ENCODE assay signal across 28 cellular contexts in genomic region chr11:132084433-132084832, GRCh38.
"Had no signal": no experiment of that assay in that cellular context is flagged by ENCODE, and none has a peak within 500 bp of the region (broad histone marks: within the 10 kb centered on the region; RNA-seq: fewer than 3 reads in every experiment).

No MANE protein-coding gene starts in this region.

- H3K27me3 ChIP-seq: stomach, suprapubic skin, testis, thyroid gland, tibial artery, tibial nerve, transverse colon, upper lobe of left lung, upper lobe of right lung, uterus, vagina had no signal

- H3K36me3 ChIP-seq: stomach, suprapubic skin, thoracic aorta, thyroid gland, tibial artery, tibial nerve, transverse colon, upper lobe of left lung, upper lobe of right lung, uterus, vagina had no signal

- DNase-seq: stimulated activated CD4-positive, alpha-beta T cell treated with anti-CD3 and anti-CD28 coated beads, Interleukin-2, amount 100 ng/mL, for 48 hours; stimulated activated CD4-positive, alpha-beta T cell treated with anti-CD3 and anti-CD28 coated beads, Interleukin-4, amount 100 ng/mL, for 1 hour; stimulated activated CD4-positive, alpha-beta T cell treated with anti-CD3 and anti-CD28 coated beads, Interleukin-4, amount 100 ng/mL, for 24 hours; stimulated activated CD4-positive, alpha-beta T cell treated with anti-CD3 and anti-CD28 coated beads, Interleukin-4, amount 100 ng/mL, for 4 hours; stimulated activated CD8-positive, alpha-beta memory T cell treated with anti-CD3 and anti-CD28 coated beads, Interleukin-4, amount 100 ng/mL, for 48 hours; stimulated activated naive B cell treated with anti-CD40 and anti-IgM and Interleukin-4, amounts not matched to agents 10 μg/mL and 1 μg/mL and 100 μg/mL, for 72 hours; stimulated activated naive CD4-positive, alpha-beta T cell; stimulated activated naive CD4-positive, alpha-beta T cell treated with Interleukin-2 at 50 U/mL for 16 hours; stimulated activated naive CD8-positive, alpha-beta T cell treated with anti-CD3 and anti-CD28 coated beads, Interleukin-15, amount 100 ng/mL, for 72 hours; stimulated activated naive CD8-positive, alpha-beta T cell treated with anti-CD3 and anti-CD28 coated beads, Interleukin-15, Interleukin-2, amounts not matched to agents 100 U/mL and 50 U/mL, for 24 hours; stomach; substantia nigra; testis; thyroid gland; tibial artery; transverse colon; trophoblast cell; upper lobe of left lung; upper lobe of right lung; uterus had no signal

- H3K4me3 ChIP-seq: stomach, suprapubic skin, testis, thoracic aorta, thyroid gland, tibial artery, tibial nerve, transverse colon, upper lobe of left lung, upper lobe of right lung, uterus, vagina had no signal

- H3K27me3 Mint-ChIP-seq: stimulated activated memory B cell treated with anti-CD40 and anti-IgM and Interleukin-4, amounts not matched to agents 10 μg/mL and 1 μg/mL and 100 μg/mL, for 72 hours; stimulated activated naive B cell treated with anti-CD40 and anti-IgM and Interleukin-4, amounts not matched to agents 10 μg/mL and 1 μg/mL and 100 μg/mL, for 72 hours; stimulated activated naive CD8-positive, alpha-beta T cell treated with anti-CD3 and anti-CD28 coated beads, Interleukin-15, amount 100 ng/mL, for 72 hours; stimulated activated naive CD8-positive, alpha-beta T cell treated with anti-CD3 and anti-CD28 coated beads, Interleukin-15, Interleukin-2, amounts not matched to agents 100 ng/mL and 50 ng/mL, for 24 hours; type B pancreatic cell had no signal

- H3K36me3 Mint-ChIP-seq: stimulated activated effector memory CD8-positive, alpha-beta T cell treated with anti-CD3 and anti-CD28 coated beads, Interleukin-12 subunit alpha, Interleukin-12 subunit beta, amount 100 ng/mL, for 72 hours; stimulated activated memory B cell treated with anti-CD40 and anti-IgM and Interleukin-4, amounts not matched to agents 10 μg/mL and 1 μg/mL and 100 μg/mL, for 72 hours; stimulated activated naive B cell treated with anti-CD40 and anti-IgM and Interleukin-4, amounts not matched to agents 10 μg/mL and 1 μg/mL and 100 μg/mL, for 72 hours had no signal

- H3K4me3 Mint-ChIP-seq: stimulated activated effector memory CD8-positive, alpha-beta T cell treated with anti-CD3 and anti-CD28 coated beads, Interleukin-12 subunit alpha, Interleukin-12 subunit beta, amount 100 ng/mL, for 72 hours; stimulated activated memory B cell treated with anti-CD40 and anti-IgM and Interleukin-4, amounts not matched to agents 10 μg/mL and 1 μg/mL and 100 μg/mL, for 72 hours; stimulated activated naive B cell treated with anti-CD40 and anti-IgM and Interleukin-4, amounts not matched to agents 10 μg/mL and 1 μg/mL and 100 μg/mL, for 72 hours; stimulated activated naive CD8-positive, alpha-beta T cell treated with anti-CD3 and anti-CD28 coated beads, Interleukin-15, amount 100 ng/mL, for 72 hours; stimulated activated naive CD8-positive, alpha-beta T cell treated with anti-CD3 and anti-CD28 coated beads, Interleukin-15, Interleukin-2, amounts not matched to agents 100 ng/mL and 50 ng/mL, for 24 hours; type B pancreatic cell had no signal

- ATAC-seq: stimulated activated effector memory CD8-positive, alpha-beta T cell treated with anti-CD3 and anti-CD28 coated beads, Interleukin-12 subunit alpha, Interleukin-12 subunit beta, amount 100 ng/mL, for 72 hours; stimulated activated memory B cell treated with anti-CD40 and anti-IgM and Interleukin-4, amounts not matched to agents 10 μg/mL and 1 μg/mL and 100 μg/mL, for 72 hours; stimulated activated naive B cell treated with anti-CD40 and anti-IgM and Interleukin-4, amounts not matched to agents 10 μg/mL and 1 μg/mL and 100 μg/mL, for 72 hours; stimulated activated naive CD8-positive, alpha-beta T cell treated with anti-CD3 and anti-CD28 coated beads, Interleukin-15, amount 100 ng/mL, for 72 hours; stimulated activated naive CD8-positive, alpha-beta T cell treated with anti-CD3 and anti-CD28 coated beads, Interleukin-15, Interleukin-2, amounts not matched to agents 100 U/mL and 50 U/mL, for 24 hours; upper lobe of right lung had no signal

- H3K4me1 Mint-ChIP-seq: stimulated activated effector memory CD8-positive, alpha-beta T cell treated with anti-CD3 and anti-CD28 coated beads, Interleukin-12 subunit alpha, Interleukin-12 subunit beta, amount 100 ng/mL, for 72 hours; stimulated activated memory B cell treated with anti-CD40 and anti-IgM and Interleukin-4, amounts not matched to agents 10 μg/mL and 1 μg/mL and 100 μg/mL, for 72 hours; stimulated activated naive B cell treated with anti-CD40 and anti-IgM and Interleukin-4, amounts not matched to agents 10 μg/mL and 1 μg/mL and 100 μg/mL, for 72 hours; stimulated activated naive CD8-positive, alpha-beta T cell treated with anti-CD3 and anti-CD28 coated beads, Interleukin-15, amount 100 ng/mL, for 72 hours had no signal

- H3K27ac ChIP-seq: stomach, suprapubic skin, testis, thoracic aorta, thyroid gland, tibial artery, tibial nerve, transverse colon, upper lobe of left lung, upper lobe of right lung, uterus, vagina had no signal

- H3K9me3 ChIP-seq: testis, thoracic aorta, thyroid gland, upper lobe of right lung had no signal

- H3K27ac Mint-ChIP-seq: stimulated activated effector memory CD8-positive, alpha-beta T cell treated with anti-CD3 and anti-CD28 coated beads, Interleukin-12 subunit alpha, Interleukin-12 subunit beta, amount 100 ng/mL, for 72 hours; stimulated activated memory B cell treated with anti-CD40 and anti-IgM and Interleukin-4, amounts not matched to agents 10 μg/mL and 1 μg/mL and 100 μg/mL, for 72 hours; stimulated activated naive B cell treated with anti-CD40 and anti-IgM and Interleukin-4, amounts not matched to agents 10 μg/mL and 1 μg/mL and 100 μg/mL, for 72 hours; stimulated activated naive CD8-positive, alpha-beta T cell treated with anti-CD3 and anti-CD28 coated beads, Interleukin-15, amount 100 ng/mL, for 72 hours; stimulated activated naive CD8-positive, alpha-beta T cell treated with anti-CD3 and anti-CD28 coated beads, Interleukin-15, Interleukin-2, amounts not matched to agents 100 ng/mL and 50 ng/mL, for 24 hours; type B pancreatic cell had no signal

- H3K4me1 ChIP-seq: stomach, suprapubic skin, testis, thyroid gland, tibial artery, transverse colon, upper lobe of left lung, upper lobe of right lung, uterus, vagina had no signal
